8 cellular contexts compared by ENCODE assay signal in the genomic region with DNA sequence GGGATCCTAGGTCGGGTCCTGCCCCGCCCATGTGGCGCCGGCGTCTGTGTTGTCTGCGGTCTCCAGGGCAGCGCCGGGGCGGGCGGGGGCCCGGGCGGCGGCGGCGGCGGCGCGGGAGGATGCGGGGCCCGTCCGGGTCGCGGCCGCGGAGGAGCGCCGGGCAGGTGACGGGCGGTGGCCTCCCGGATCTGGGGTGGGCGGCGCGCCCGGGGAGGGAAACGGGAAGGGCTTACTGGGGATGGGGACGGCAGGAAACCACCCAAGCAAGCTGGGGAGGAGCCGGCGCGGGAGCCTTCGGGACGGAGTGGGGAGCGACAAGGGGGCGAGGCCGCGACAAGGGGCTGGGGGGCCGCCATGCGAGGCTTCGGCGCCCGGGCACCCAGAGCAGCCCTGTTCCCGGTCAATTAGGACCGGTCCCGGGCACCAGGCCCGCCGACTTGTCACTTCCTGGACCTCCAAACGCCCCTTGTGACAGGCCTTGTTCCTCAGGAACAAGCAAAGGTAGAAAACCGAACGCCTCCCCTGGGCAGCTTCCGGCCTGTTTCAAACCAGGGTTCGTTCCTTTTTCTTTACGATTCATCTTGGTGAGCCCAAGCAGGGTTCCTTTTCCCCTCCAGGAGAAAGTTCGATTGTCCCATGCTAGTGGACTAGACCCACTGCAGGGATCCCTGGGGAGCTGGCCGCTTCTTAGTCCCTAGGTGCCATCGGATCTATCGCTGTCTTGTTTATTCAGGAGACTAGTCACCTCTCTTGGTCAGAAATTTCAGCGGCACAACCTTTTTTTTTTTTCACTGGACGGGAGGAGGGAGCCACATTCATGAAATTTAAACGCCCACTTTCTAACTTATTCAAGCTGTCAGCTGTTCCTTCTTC. TPM values are rescaled to one million over a fixed set of nuclear protein-coding genes. Genes with fewer than 3 reads are reported as not detected.
DNase-seq lines count a peak whose midpoint lies in the region; ATAC-seq and TF ChIP-seq lines count a peak whose summit lies in the region.

No MANE protein-coding gene starts in this region.

- peak; percentile 80 for ATAC-seq in foreskin keratinocyte

- POLR2A ChIA-PET in HEK293 (lab: Yijun Ruan, JAX), result interaction anchor here (0.7 to 1.4 kb wide), 4 partner anchors 26 to 179 kb away, joined by 3 to 18 read pairs (median 3); a partner anchor contains a TSS

- H3K79me2 ChIP-seq in OCI-LY3 (ENCODE audit: low read length), result no peaks in the 10 kb centered on the region

- peak overlapping the region; percentile 93 for H3K27ac ChIP-seq in HEK293 (ENCODE audit: extremely low read depth, low read depth, low read length)
- H3K27ac ChIP-seq in OCI-LY3 (ENCODE audit: low read length), result no peak overlapping the region
- peak overlapping the region; percentile 48 for H3K27ac ChIP-seq in foreskin keratinocyte

- H3K9me3 Mint-ChIP-seq in neural crest cell, result no peaks in the 10 kb centered on the region

- H3K4me3 ChIP-seq in HEK293 (ENCODE audit: low read depth, low read length) (peak overlapping the region; percentile 70), OCI-LY3 (ENCODE audit: low read length) (peak overlapping the region; percentile 91)

- H3K27me3 Mint-ChIP-seq in neural crest cell (ENCODE audit: low read depth), result peaks cover 33% of the 10 kb centered on the region

- H3K4me1 ChIP-seq in HEK293 (ENCODE audit: control insufficient read depth, insufficient read depth, low read length) (no peaks in the 10 kb centered on the region), OCI-LY3 (ENCODE audit: low read length) (peaks cover 11% of the 10 kb centered on the region; the same call in 1 of the 2 replicates), foreskin keratinocyte (peaks cover 6% of the 10 kb centered on the region)

- no peaks in the 10 kb centered on the region for H4K20me1 ChIP-seq in OCI-LY3 (ENCODE audit: insufficient read depth, low read length)

- H2AFZ ChIP-seq in OCI-LY3 (ENCODE audit: low read depth, low read length), result peak overlapping the region; percentile 92

- H3K4me2 ChIP-seq in OCI-LY3 (ENCODE audit: low read length), result peak overlapping the region; percentile 97

- peaks cover 61% of the 10 kb centered on the region for H3K27me3 ChIP-seq in OCI-LY3 (ENCODE audit: low read depth, low read length)
- no peaks in the 10 kb centered on the region for H3K27me3 ChIP-seq in foreskin keratinocyte

- H3K4me3 Mint-ChIP-seq in neural crest cell, result peak overlapping the region; percentile 90

- peaks cover 34% of the 10 kb centered on the region for H3K4me1 Mint-ChIP-seq in neural crest cell

- in situ Hi-C loops in Caki2 (cut with HindIII; ENCODE audit: low pct_unique_long_range_greater_than_20kb, low sequenced_read_pairs), result no loop called here

- H3K36me3 ChIP-seq in HEK293 (ENCODE audit: control insufficient read depth in 2 of 2, insufficient read depth in 1 of 2, low read length in 2 of 2) (peaks cover 0 to 5% of the 10 kb centered on the region in 2 experiments; a peak in 1 of 3 replicates), OCI-LY3 (replicated peaks; ENCODE audit: low read depth, low read length) (no peaks in the 10 kb centered on the region)

- 0 out of 2 replicates have a peak, but pooled peaks have one; percentile 10 for TF ChIP-seq CTCF in HEK293 (tag by site-specific recombination; IDR thresholded peaks at IDR 0.05)
- TF ChIP-seq CTCF in OCI-LY3 (IDR thresholded peaks at IDR 0.05; ENCODE audit: low read depth, low read length), result no peak
- TF ChIP-seq CTCF in foreskin keratinocyte (conservative IDR thresholded peaks at IDR 0.05), result no peak
- no peak for TF ChIP-seq CTCF in neural crest cell (conservative IDR thresholded peaks at IDR 0.05)

- H3K36me3 Mint-ChIP-seq in neural crest cell (ENCODE audit: low read depth), result no peaks in the 10 kb centered on the region

- H3K27ac Mint-ChIP-seq in neural crest cell (ENCODE audit: unreplicated experiment), result no peak overlapping the region

- H3K9ac ChIP-seq in OCI-LY3 (ENCODE audit: low read length), result peak overlapping the region; percentile 71

- H3K9me3 ChIP-seq in HEK293 (ENCODE audit: control insufficient read depth, insufficient read depth, low read depth, low read length) (no peaks in the 10 kb centered on the region), OCI-LY3 (ENCODE audit: insufficient read depth, low read length) (no peaks in the 10 kb centered on the region)

- CTCF ChIA-PET in HEK293 (lab: Yijun Ruan, JAX), result interaction anchor here (0.6 to 1.4 kb wide), 5 partner anchors 122 to 170 kb away, joined by 3 to 5 read pairs (median 3); no protein-coding TSS in a partner anchor

- DNase-seq in Caki2 (ENCODE audit: low read depth) (peak; percentile 82), foreskin keratinocyte (peak; percentile 24 to 48), neural crest cell (ENCODE audit: low read depth, low spot score) (peak; percentile 18), stromal cell of bone marrow (ENCODE audit: low read depth) (peak; percentile 24), NCI-H187 treated with DMSO at 0.1 percent for 48 hours (lab: John Stamatoyannopoulos, UW) (no peak)
- DNase-seq in activated effector memory CD4-positive, alpha-beta T cell treated with Interleukin-2 at 50 U/mL for 16 hours, result peak; percentile 36

TF ChIP-seq in HEK293, 187 proteins besides CTCF, POLR2A, EP300 and RAD21 (continues in another document):
- TF ChIP-seq ZBTB1 (tag by site-specific recombination; IDR thresholded peaks at IDR 0.05) (no peak), ZNF629 (tag by site-specific recombination; IDR thresholded peaks at IDR 0.05) (no peak), ZNF76 (tag by site-specific recombination; IDR thresholded peaks at IDR 0.05; ENCODE audit: borderline replicate concordance, low read depth) (peak; percentile 57; the same call in 1 of the 2 replicates), ZNF610 (tag by site-specific recombination; IDR thresholded peaks at IDR 0.05; ENCODE audit: borderline replicate concordance) (0 out of 2 replicates have a peak, but pooled peaks have one; percentile 30), GLIS1 (tag by site-specific recombination; IDR thresholded peaks at IDR 0.05) (peak; percentile 56), YY2 (tag by site-specific recombination; IDR thresholded peaks at IDR 0.05) (0 out of 2 replicates have a peak, but pooled peaks have one; percentile 34), ZBTB17 (tag by site-specific recombination; IDR thresholded peaks at IDR 0.05) (peak; percentile 88), ZNF394 (tag by site-specific recombination; IDR thresholded peaks at IDR 0.05; ENCODE audit: borderline replicate concordance) (no peak), IKZF3 (tag by site-specific recombination; IDR thresholded peaks at IDR 0.05) (no peak), KLF16 (tag by site-specific recombination; IDR thresholded peaks at IDR 0.05) (0 out of 2 replicates have a peak, but pooled peaks have one; percentile 20)
- TF ChIP-seq, protein P1, sequence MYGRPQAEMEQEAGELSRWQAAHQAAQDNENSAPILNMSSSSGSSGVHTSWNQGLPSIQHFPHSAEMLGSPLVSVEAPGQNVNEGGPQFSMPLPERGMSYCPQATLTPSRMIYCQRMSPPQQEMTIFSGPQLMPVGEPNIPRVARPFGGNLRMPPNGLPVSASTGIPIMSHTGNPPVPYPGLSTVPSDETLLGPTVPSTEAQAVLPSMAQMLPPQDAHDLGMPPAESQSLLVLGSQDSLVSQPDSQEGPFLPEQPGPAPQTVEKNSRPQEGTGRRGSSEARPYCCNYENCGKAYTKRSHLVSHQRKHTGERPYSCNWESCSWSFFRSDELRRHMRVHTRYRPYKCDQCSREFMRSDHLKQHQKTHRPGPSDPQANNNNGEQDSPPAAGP (tag by site-specific recombination; IDR thresholded peaks at IDR 0.05), result 0 out of 2 replicates have a peak, but pooled peaks have one; percentile 10
- TF ChIP-seq, protein P2, sequence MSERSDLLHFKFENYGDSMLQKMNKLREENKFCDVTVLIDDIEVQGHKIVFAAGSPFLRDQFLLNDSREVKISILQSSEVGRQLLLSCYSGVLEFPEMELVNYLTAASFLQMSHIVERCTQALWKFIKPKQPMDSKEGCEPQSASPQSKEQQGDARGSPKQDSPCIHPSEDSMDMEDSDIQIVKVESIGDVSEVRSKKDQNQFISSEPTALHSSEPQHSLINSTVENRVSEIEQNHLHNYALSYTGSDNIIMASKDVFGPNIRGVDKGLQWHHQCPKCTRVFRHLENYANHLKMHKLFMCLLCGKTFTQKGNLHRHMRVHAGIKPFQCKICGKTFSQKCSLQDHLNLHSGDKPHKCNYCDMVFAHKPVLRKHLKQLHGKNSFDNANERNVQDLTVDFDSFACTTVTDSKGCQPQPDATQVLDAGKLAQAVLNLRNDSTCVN (tag by site-specific recombination; optimal IDR thresholded peaks at IDR 0.05), result peak; percentile 68
- TF ChIP-seq, protein P3, sequence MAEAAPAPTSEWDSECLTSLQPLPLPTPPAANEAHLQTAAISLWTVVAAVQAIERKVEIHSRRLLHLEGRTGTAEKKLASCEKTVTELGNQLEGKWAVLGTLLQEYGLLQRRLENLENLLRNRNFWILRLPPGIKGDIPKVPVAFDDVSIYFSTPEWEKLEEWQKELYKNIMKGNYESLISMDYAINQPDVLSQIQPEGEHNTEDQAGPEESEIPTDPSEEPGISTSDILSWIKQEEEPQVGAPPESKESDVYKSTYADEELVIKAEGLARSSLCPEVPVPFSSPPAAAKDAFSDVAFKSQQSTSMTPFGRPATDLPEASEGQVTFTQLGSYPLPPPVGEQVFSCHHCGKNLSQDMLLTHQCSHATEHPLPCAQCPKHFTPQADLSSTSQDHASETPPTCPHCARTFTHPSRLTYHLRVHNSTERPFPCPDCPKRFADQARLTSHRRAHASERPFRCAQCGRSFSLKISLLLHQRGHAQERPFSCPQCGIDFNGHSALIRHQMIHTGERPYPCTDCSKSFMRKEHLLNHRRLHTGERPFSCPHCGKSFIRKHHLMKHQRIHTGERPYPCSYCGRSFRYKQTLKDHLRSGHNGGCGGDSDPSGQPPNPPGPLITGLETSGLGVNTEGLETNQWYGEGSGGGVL (tag by site-specific recombination; IDR thresholded peaks at IDR 0.05), result peak; percentile 71

RNA-seq across cellular contexts. Expression of a gene that starts 0.5 kb away (rescaled TPM):
- 2.3 and 3.1 TPM in 2 replicates for total RNA-seq in Caki2 (2014; rRNA removed; shearing (Covaris generic); ENCODE audit: low replicate concordance)
- total RNA-seq in foreskin keratinocyte, result 4.0 and 4.7 TPM in 2 replicates
- polyA plus RNA-seq in foreskin keratinocyte, result 2.0 and 2.4 TPM in 2 replicates
- total RNA-seq in neural crest cell, result 1.9 and 2.3 TPM in 2 replicates

RNA-seq across cellular contexts. Expression of a gene that starts 44.7 kb away (rescaled TPM):
- 1.1 TPM in 1 of 2 replicates, not detected in the other for total RNA-seq in Caki2 (2014; rRNA removed; shearing (Covaris generic); ENCODE audit: low replicate concordance)
- total RNA-seq in foreskin keratinocyte (not detected in 2 replicates), neural crest cell (not detected in 2 replicates)
- polyA plus RNA-seq in foreskin keratinocyte, result not detected in 2 replicates
